In genomic region chr2:63840785-63841253, GRCh38 we compare ENCODE assay signal across 1 cellular context.
TF ChIP-seq lines count a peak whose summit lies in the region.

No MANE protein-coding gene starts in this region.

TF ChIP-seq in K562, 482 proteins besides CTCF, POLR2A, EP300 and RAD21 (continued from another document and continues in another):
- TF ChIP-seq HOMEZ (CRISPR knock-in tag; IDR thresholded peaks at IDR 0.05) (no peak), UBTF (IDR thresholded peaks at IDR 0.05; ENCODE audit: borderline replicate concordance in 1 of 2, low read depth in 2 of 2, low read length in 2 of 2) (0 out of 4 replicates have a peak, but pooled peaks of 1 of the 2 experiments have one; percentile 41), TFAP4 (CRISPR knock-in tag; IDR thresholded peaks at IDR 0.05; ENCODE audit: borderline replicate concordance) (peak; percentile 95), OTX1 (CRISPR knock-in tag; IDR thresholded peaks at IDR 0.05) (peak; percentile 90), ZNF146 (CRISPR knock-in tag; IDR thresholded peaks at IDR 0.05; ENCODE audit: unreplicated experiment) (no peak), ZFX (CRISPR knock-in tag; IDR thresholded peaks at IDR 0.05) (no peak), ZNF764 (CRISPR knock-in tag; IDR thresholded peaks at IDR 0.05; ENCODE audit: low read depth) (0 out of 2 replicates have a peak, but pooled peaks have one; percentile 45), ZNF174 (CRISPR knock-in tag; IDR thresholded peaks at IDR 0.05) (no peak), TAF9B (IDR thresholded peaks at IDR 0.05; ENCODE audit: partially characterized antibody) (peak; percentile 91), NR4A1 (CRISPR knock-in tag; IDR thresholded peaks at IDR 0.05) (no peak), NR4A1 (tag; IDR thresholded peaks at IDR 0.05) (no peak), CBX5 (IDR thresholded peaks at IDR 0.05; ENCODE audit: borderline replicate concordance, low read depth) (no peak), SAFB2 (IDR thresholded peaks at IDR 0.05; ENCODE audit: borderline replicate concordance, low read depth, low read length, severe bottlenecking) (no peak), EHMT2 (IDR thresholded peaks at IDR 0.05) (no peak), GATAD2B (IDR thresholded peaks at IDR 0.05; ENCODE audit: borderline replicate concordance) (peak; percentile 69), CCAR2 (IDR thresholded peaks at IDR 0.05; ENCODE audit: low read depth, low read length) (no peak), KLF10 (CRISPR knock-in tag; IDR thresholded peaks at IDR 0.05) (no peak), THRAP3 (IDR thresholded peaks at IDR 0.05; ENCODE audit: borderline replicate concordance) (no peak), RUNX1 (IDR thresholded peaks at IDR 0.05; ENCODE audit: low read depth) (no peak), MCM5 (IDR thresholded peaks at IDR 0.05; ENCODE audit: low read depth) (no peak), PBX2 (CRISPR knock-in tag; IDR thresholded peaks at IDR 0.05; ENCODE audit: low read depth) (peak; percentile 99), PBX2 (tag; conservative IDR thresholded peaks at IDR 0.05; ENCODE audit: low read depth) (peak; percentile 99), SMAD3 (CRISPR knock-in tag; conservative IDR thresholded peaks at IDR 0.05) (no peak), FOXO4 (CRISPR knock-in tag; IDR thresholded peaks at IDR 0.05) (no peak), ZNF655 (CRISPR knock-in tag; IDR thresholded peaks at IDR 0.05) (no peak), GATA2 (CRISPR knock-in tag; IDR thresholded peaks at IDR 0.05) (no peak), CAMTA2 (CRISPR knock-in tag; conservative IDR thresholded peaks at IDR 0.05) (no peak), XRCC4 (IDR thresholded peaks at IDR 0.05; ENCODE audit: extremely low read depth, insufficient read depth, insufficient read length) (no peak), ZC3H11A (IDR thresholded peaks at IDR 0.05; ENCODE audit: low read depth, low read length) (no peak), TEAD4 (IDR thresholded peaks at IDR 0.05; ENCODE audit: low read length) (0 out of 2 replicates have a peak, but pooled peaks have one; percentile 34), TEAD4 (CRISPR knock-in tag; IDR thresholded peaks at IDR 0.05; ENCODE audit: borderline replicate concordance) (no peak), HNRNPLL (IDR thresholded peaks at IDR 0.05; ENCODE audit: low read depth, low read length, poor library complexity, severe bottlenecking) (peak; percentile 85), THRA (IDR thresholded peaks at IDR 0.05) (no peak), AFF1 (IDR thresholded peaks at IDR 0.05; ENCODE audit: low read depth in 1 of 2, partially characterized antibody in 2 of 2) (no peak), SMARCE1 (IDR thresholded peaks at IDR 0.05) (no peak; the same call in 1 of the 2 replicates), CC2D1A (IDR thresholded peaks at IDR 0.05) (peak; percentile 23; the same call in 1 of the 2 replicates), ARNT (IDR thresholded peaks at IDR 0.05) (no peak)
